In the genomic region with DNA sequence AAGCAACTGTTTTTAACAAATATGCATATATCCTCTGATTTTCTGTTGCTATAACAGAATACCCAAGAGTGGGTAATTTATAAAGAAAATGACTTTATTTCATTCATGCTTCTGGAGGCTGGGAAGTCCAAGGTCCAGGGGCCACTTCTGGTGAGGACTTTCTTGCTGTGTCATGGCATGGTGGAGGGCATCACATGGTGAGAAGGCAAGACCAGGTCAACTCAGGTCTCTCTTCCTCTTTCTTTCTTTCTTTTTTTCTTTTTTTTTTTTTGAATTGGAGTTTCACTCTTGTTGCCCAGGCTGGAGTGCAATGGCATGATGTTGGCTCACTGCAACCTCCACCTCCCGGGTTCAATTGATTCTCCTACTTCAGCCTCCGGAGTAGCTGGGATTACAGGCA, we compare ENCODE assay signal across 32 cellular contexts.
"Had no signal": no experiment of that assay in that cellular context is flagged by ENCODE, and none has a peak within 500 bp of the region (broad histone marks: within the 10 kb centered on the region; RNA-seq: fewer than 3 reads in every experiment).

No MANE protein-coding gene starts in this region.

- FAIRE-seq: keratinocyte, urothelium cell line had no signal

- H3K36me3 Mint-ChIP-seq: mesothelial cell of epicardium; naive B cell; natural killer cell; neural progenitor cell; stimulated activated memory B cell treated with anti-CD40 and anti-IgM and Interleukin-4, amounts not matched to agents 10 μg/mL and 1 μg/mL and 100 μg/mL, for 72 hours had no signal

- H3K4me1 ChIP-seq: lower lobe of right lung, right atrium auricular region, right lobe of liver, stomach, testis, thyroid gland, transverse colon, upper lobe of right lung had no signal

- H3K9me3 Mint-ChIP-seq: natural killer cell had no signal

- H3K9ac ChIP-seq: neural progenitor cell had no signal

- H3K4me1 Mint-ChIP-seq: natural killer cell had no signal

- H3K27me3 ChIP-seq: neural progenitor cell, neutrophil, right atrium auricular region, right lobe of liver, stomach, testis, thyroid gland, transverse colon had no signal

- H3K36me3 ChIP-seq: lower lobe of right lung, neural progenitor cell, neutrophil, right atrium auricular region, right lobe of liver, stomach, thyroid gland, transverse colon, upper lobe of right lung had no signal

- H3K27me3 Mint-ChIP-seq: naive B cell; progenitor cell of endocrine pancreas; stimulated activated memory B cell treated with anti-CD40 and anti-IgM and Interleukin-4, amounts not matched to agents 10 μg/mL and 1 μg/mL and 100 μg/mL, for 72 hours had no signal

- H3K9me3 ChIP-seq: lower lobe of right lung, neutrophil, right lobe of liver, stomach, testis, thyroid gland, transverse colon, upper lobe of right lung had no signal

- ATAC-seq: left cardiac atrium; left lobe of liver; left ventricle myocardium superior; lower lobe of right lung; natural killer cell; right lobe of liver; stimulated activated memory B cell treated with anti-CD40 and anti-IgM and Interleukin-4, amounts not matched to agents 10 μg/mL and 1 μg/mL and 100 μg/mL, for 72 hours; stimulated activated naive CD8-positive, alpha-beta T cell treated with anti-CD3 and anti-CD28 coated beads, Interleukin-15, Interleukin-2, amounts not matched to agents 100 U/mL and 50 U/mL, for 24 hours; upper lobe of right lung had no signal

- H3K4me3 Mint-ChIP-seq: mesothelial cell of epicardium; natural killer cell; nephron progenitor cell; neural progenitor cell; stimulated activated memory B cell treated with anti-CD40 and anti-IgM and Interleukin-4, amounts not matched to agents 10 μg/mL and 1 μg/mL and 100 μg/mL, for 72 hours had no signal

- DNase-seq: hippocampal formation; kidney glomerular epithelial cell; left cardiac atrium; left ventricle myocardium superior; lower lobe of right lung; mammary epithelial cell; mesendoderm; naive B cell; natural killer cell; nephron progenitor cell; occipital lobe; right lobe of liver; stimulated activated CD4-positive, alpha-beta T cell treated with anti-CD3 and anti-CD28 coated beads, Interleukin-1b, Interleukin-23, amount 100 ng/mL, for 48 hours; stimulated activated CD4-positive, alpha-beta T cell treated with anti-CD3 and anti-CD28 coated beads, Interleukin-2, amount 100 ng/mL, for 48 hours; stimulated activated CD4-positive, alpha-beta T cell treated with anti-CD3 and anti-CD28 coated beads, Interleukin-4, amount 100 ng/mL, for 4 hours; stimulated activated CD8-positive, alpha-beta memory T cell treated with anti-CD3 and anti-CD28 coated beads, Interleukin-4, amount 100 ng/mL, for 48 hours; stimulated activated naive CD8-positive, alpha-beta T cell treated with anti-CD3 and anti-CD28 coated beads, Interleukin-15, Interleukin-2, amounts not matched to agents 100 U/mL and 50 U/mL, for 24 hours; stomach; testis; thyroid gland; transverse colon; upper lobe of right lung had no signal

- H3K4me3 ChIP-seq: lower lobe of right lung, neural progenitor cell, right atrium auricular region, right lobe of liver, smooth muscle cell, stomach, testis, thyroid gland, transverse colon, upper lobe of right lung had no signal

- H3K27ac Mint-ChIP-seq: mesothelial cell of epicardium, natural killer cell, nephron progenitor cell, neural progenitor cell, progenitor cell of endocrine pancreas had no signal

- H3K27ac ChIP-seq: lower lobe of right lung, neural progenitor cell, neutrophil, right atrium auricular region, right lobe of liver, stomach, testis, thyroid gland, transverse colon, upper lobe of right lung had no signal
